23 cellular contexts compared by ENCODE assay signal in genomic region chr1:64755356-64755755, GRCh38. TPM values are rescaled to one million over a fixed set of nuclear protein-coding genes. Genes with fewer than 3 reads are reported as not detected.
DNase-seq lines count a peak whose midpoint lies in the region; ATAC-seq and TF ChIP-seq lines count a peak whose summit lies in the region.
"Had no signal": no experiment of that assay in that cellular context is flagged by ENCODE, and none has a peak within 500 bp of the region (broad histone marks: within the 10 kb centered on the region; RNA-seq: fewer than 3 reads in every experiment).

No MANE protein-coding gene starts in this region.

- H3K9me3 ChIP-seq in right atrium auricular region: no peaks in the 10 kb centered on the region
- H3K9me3 ChIP-seq in colonic mucosa: no peaks in the 10 kb centered on the region
- H3K9me3 ChIP-seq in right lobe of liver: peaks cover 0 to 3% (median 0%) of the 10 kb centered on the region in 4 donors
- H3K9me3 ChIP-seq in upper lobe of right lung: no peaks in the 10 kb centered on the region
- no peaks in the 10 kb centered on the region for H3K9me3 ChIP-seq in MG63
- H3K9me3 ChIP-seq: ovary had no signal

- H3K27me3 Mint-ChIP-seq in MCF 10A (ENCODE audit: insufficient read depth, unreplicated experiment): no peaks in the 10 kb centered on the region
- H3K27me3 Mint-ChIP-seq: activated naive CD8-positive, alpha-beta T cell treated with anti-CD3 and anti-CD28 coated beads, Interleukin-2, amount 50 U/mL, for 24 hours; brain had no signal

- BruUV-seq in MCF 10A (replicated peaks; lab: Mats Ljungman, UMichigan): no TSS peak

- POLR2A ChIA-PET in MCF 10A (lab: Yijun Ruan, JAX): interaction anchor here (1.9 kb wide), 1 partner anchor 9 kb away, joined by 9 read pairs; no protein-coding TSS in a partner anchor

- no peak overlapping the region for H3K9ac ChIP-seq in colonic mucosa (ENCODE audit: low read depth in 2 of 2, low read length in 2 of 2)

- WGBS in right lobe of liver (ENCODE audit: insufficient coverage, low coverage, low lambda C conversion rate, missing lambda C conversion rate): 55% methylated on average over 2 of the region's 2 CpGs

- H3K9me3 Mint-ChIP-seq in MCF 10A (ENCODE audit: unreplicated experiment): no peaks in the 10 kb centered on the region
- H3K9me3 Mint-ChIP-seq: activated naive CD8-positive, alpha-beta T cell treated with anti-CD3 and anti-CD28 coated beads, Interleukin-2, amount 50 U/mL, for 24 hours; natural killer cell; stimulated activated effector memory CD8-positive, alpha-beta T cell treated with anti-CD3 and anti-CD28 coated beads, Interleukin-12 subunit alpha, Interleukin-12 subunit beta, amount 100 ng/mL, for 72 hours had no signal

- H3K4me1 ChIP-seq in right atrium auricular region: peaks cover 0 to 7% of the 10 kb centered on the region in 2 donors
- H3K4me1 ChIP-seq in colonic mucosa: peaks cover 5% of the 10 kb centered on the region
- H3K4me1 ChIP-seq in right lobe of liver: no peaks in the 10 kb centered on the region
- no peaks in the 10 kb centered on the region for H3K4me1 ChIP-seq in upper lobe of right lung

- no peak overlapping the region for H3K27ac Mint-ChIP-seq in MCF 10A (ENCODE audit: low read depth, unreplicated experiment)
- H3K27ac Mint-ChIP-seq: activated naive CD8-positive, alpha-beta T cell treated with anti-CD3 and anti-CD28 coated beads, Interleukin-2, amount 50 U/mL, for 24 hours; B cell; natural killer cell; stimulated activated effector memory CD8-positive, alpha-beta T cell treated with anti-CD3 and anti-CD28 coated beads, Interleukin-12 subunit alpha, Interleukin-12 subunit beta, amount 100 ng/mL, for 72 hours had no signal

- CTCF ChIA-PET in MCF 10A (lab: Yijun Ruan, JAX): no interaction called here

- no peak for TF ChIP-seq POLR2A in right lobe of liver (IDR thresholded peaks at IDR 0.05)

- H3K27ac ChIP-seq in right atrium auricular region (peak overlapping the region in 1 of 2 donors; percentile 13), colonic mucosa (peak overlapping the region; percentile 79), right lobe of liver (no peak overlapping the region), upper lobe of right lung (no peak overlapping the region)
- H3K27ac ChIP-seq: 22Rv1, ovary, VCaP had no signal

- H3K27me3 ChIP-seq in right atrium auricular region (no peaks in the 10 kb centered on the region), colonic mucosa (no peaks in the 10 kb centered on the region), right lobe of liver (no peaks in the 10 kb centered on the region), upper lobe of right lung (no peaks in the 10 kb centered on the region), MG63 (no peaks in the 10 kb centered on the region)
- H3K27me3 ChIP-seq: ovary had no signal

- H3K4me3 Mint-ChIP-seq in MCF 10A (ENCODE audit: unreplicated experiment): no peak overlapping the region
- H3K4me3 Mint-ChIP-seq: activated naive CD8-positive, alpha-beta T cell treated with anti-CD3 and anti-CD28 coated beads, Interleukin-2, amount 50 U/mL, for 24 hours; B cell; natural killer cell; stimulated activated effector memory CD8-positive, alpha-beta T cell treated with anti-CD3 and anti-CD28 coated beads, Interleukin-12 subunit alpha, Interleukin-12 subunit beta, amount 100 ng/mL, for 72 hours had no signal

- ATAC-seq in Right ventricle myocardium superior (ENCODE audit: poor library complexity): peak; percentile 65
- peak; percentile 54 to 78 (median 70) for ATAC-seq in right lobe of liver
- peak; percentile 32 for ATAC-seq in upper lobe of right lung
- ATAC-seq: activated naive CD8-positive, alpha-beta T cell treated with anti-CD3 and anti-CD28 coated beads, Interleukin-2, amount 50 U/mL, for 24 hours; natural killer cell; stimulated activated effector memory CD8-positive, alpha-beta T cell treated with anti-CD3 and anti-CD28 coated beads, Interleukin-12 subunit alpha, Interleukin-12 subunit beta, amount 100 ng/mL, for 72 hours had no signal

- DNase-seq in Right ventricle myocardium superior (no peak), right atrium auricular region (ENCODE audit: low spot score) (no peak), colonic mucosa (peak; percentile 50), right lobe of liver (no peak), upper lobe of right lung (no peak), MG63 (no peak), MCF 10A (ENCODE audit: unreplicated experiment) (no peak), NOMO-1 (lab: John Stamatoyannopoulos, UW; ENCODE audit: unreplicated experiment in 2 of 2) (no peak)
- DNase-seq: activated CD4-positive, alpha-beta T cell treated with anti-CD3 and anti-CD28 coated beads, Interleukin-2, amount 50 U/mL, for 4 hours; activated effector memory CD4-positive, alpha-beta T cell treated with anti-CD3 and anti-CD28 coated beads, Interleukin-2, amount 50 U/mL, for 16 hours; activated naive CD8-positive, alpha-beta T cell treated with anti-CD3 and anti-CD28 coated beads, Interleukin-2, amount 50 U/mL, for 24 hours; HCEC 1CT; islet precursor cell; mesendoderm; natural killer cell; NCI-H146; NCI-H2227 treated with DMSO at 0.1 percent for 48 hours; ovary had no signal

- H3K36me3 Mint-ChIP-seq in MCF 10A (ENCODE audit: insufficient read depth, unreplicated experiment): no peaks in the 10 kb centered on the region
- H3K36me3 Mint-ChIP-seq: natural killer cell; stimulated activated effector memory CD8-positive, alpha-beta T cell treated with anti-CD3 and anti-CD28 coated beads, Interleukin-12 subunit alpha, Interleukin-12 subunit beta, amount 100 ng/mL, for 72 hours had no signal

- H3K36me3 ChIP-seq in right atrium auricular region (no peaks in the 10 kb centered on the region), colonic mucosa (no peaks in the 10 kb centered on the region), right lobe of liver (no peaks in the 10 kb centered on the region), upper lobe of right lung (no peaks in the 10 kb centered on the region), MG63 (no peaks in the 10 kb centered on the region)
- H3K36me3 ChIP-seq: ovary had no signal

- H3K4me3 ChIP-seq in right atrium auricular region (no peak overlapping the region), colonic mucosa (no peak overlapping the region), right lobe of liver (no peak overlapping the region), upper lobe of right lung (no peak overlapping the region), MG63 (no peak overlapping the region)
- H3K4me3 ChIP-seq: ovary had no signal

- intact Hi-C loops in Right ventricle myocardium superior (cut with DNase I) (no loop called here), colonic mucosa (cut with DNase I) (no loop called here), right lobe of liver (cut with DNase I) (no loop called here), upper lobe of right lung (cut with DNase I) (no loop called here), MCF 10A (cut with micrococcal nuclease) (no loop called here)

- H3K4me1 Mint-ChIP-seq in MCF 10A (ENCODE audit: insufficient read depth, unreplicated experiment): no peaks in the 10 kb centered on the region
- H3K4me1 Mint-ChIP-seq: activated naive CD8-positive, alpha-beta T cell treated with anti-CD3 and anti-CD28 coated beads, Interleukin-2, amount 50 U/mL, for 24 hours; B cell; natural killer cell; stimulated activated effector memory CD8-positive, alpha-beta T cell treated with anti-CD3 and anti-CD28 coated beads, Interleukin-12 subunit alpha, Interleukin-12 subunit beta, amount 100 ng/mL, for 72 hours had no signal

- TF ChIP-seq CTCF in right atrium auricular region (IDR thresholded peaks at IDR 0.05): no peak
- TF ChIP-seq CTCF in colonic mucosa (IDR thresholded peaks at IDR 0.05): no peak
- TF ChIP-seq CTCF in right lobe of liver (IDR thresholded peaks at IDR 0.05): no peak
- no peak for TF ChIP-seq CTCF in upper lobe of right lung (IDR thresholded peaks at IDR 0.05)
- no peak for TF ChIP-seq CTCF in MCF 10A (IDR thresholded peaks at IDR 0.05; ENCODE audit: unreplicated experiment)

RNA-seq across cellular contexts. Expression of gene RAVER2, which starts 10.5 kb away (rescaled TPM):
- total RNA-seq in Right ventricle myocardium superior: 30.1 TPM
- total RNA-seq in right atrium auricular region: 10 to 100 TPM; 11.5 to 23.2 TPM
- total RNA-seq in colonic mucosa: 10 to 100 TPM; 43.0 to 58.6 TPM
- total RNA-seq in right lobe of liver: under 1 TPM; 0.51 to 0.91 (median 0.77) TPM
- total RNA-seq in upper lobe of right lung: 12.8 TPM
- 7.4 and 7.6 TPM in 2 replicates for total RNA-seq in MG63 (2014; rRNA removed; shearing (Covaris generic); ENCODE audit: low replicate concordance)
- total RNA-seq in MCF 10A (2022): 5.3 and 5.9 TPM in 2 replicates
